In the genomic region with DNA sequence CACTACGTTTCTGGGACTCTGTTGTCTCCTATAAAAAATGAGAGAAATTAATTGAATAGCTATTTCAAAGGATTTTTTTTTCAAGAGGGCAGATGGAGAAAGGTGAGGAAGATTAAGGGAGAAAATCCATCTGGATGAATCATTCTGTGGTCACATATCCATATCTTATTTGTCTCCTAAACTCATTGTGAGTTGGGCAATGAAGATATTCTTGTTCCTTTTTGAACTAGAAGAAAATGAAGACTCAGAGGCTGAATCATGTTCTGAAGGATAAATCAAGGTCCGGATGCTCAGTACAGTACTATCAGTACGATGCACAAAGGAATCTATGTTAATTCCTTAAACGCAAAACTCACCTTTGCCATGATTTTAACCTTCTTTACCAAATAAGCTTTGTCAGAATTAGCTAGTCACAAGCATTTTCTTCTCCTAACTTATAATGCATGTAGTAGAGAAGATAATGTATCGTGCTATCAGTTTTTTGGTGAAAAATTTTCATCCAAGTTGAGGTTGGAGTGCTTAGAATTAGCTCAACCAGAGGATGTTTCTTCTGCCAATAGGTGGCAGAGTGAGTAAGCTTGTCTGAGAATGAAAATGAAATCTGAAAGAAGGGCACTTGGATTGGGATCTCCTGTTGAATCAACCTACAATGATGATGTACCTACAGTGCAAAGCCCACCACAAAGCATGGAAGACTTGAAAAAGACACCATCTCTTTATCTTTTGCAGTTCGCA, we compare ENCODE assay signal across 8 cellular contexts.
A peak's percentile ranks its signal among the peaks of the same experiment; 100 is the strongest.
DNase-seq lines count a peak whose midpoint lies in the region; ATAC-seq, FAIRE-seq and TF ChIP-seq lines count a peak whose summit lies in the region.

No MANE protein-coding gene starts in this region.

- H3K4me3 ChIP-seq in OCI-LY1 (ENCODE audit: low read depth, low read length, poor library complexity, severe bottlenecking) (no peak overlapping the region), fibroblast of the aortic adventitia (ENCODE audit: low read depth, low read length) (no peak overlapping the region), testis (no peak overlapping the region)

- H3K79me2 ChIP-seq in OCI-LY1 (ENCODE audit: insufficient read depth, low read length), result no peaks in the 10 kb centered on the region

- H3K9me2 ChIP-seq in OCI-LY1 (ENCODE audit: low read depth, low read length), result no peaks in the 10 kb centered on the region

- no peaks in the 10 kb centered on the region for H3F3A ChIP-seq in OCI-LY1 (ENCODE audit: insufficient read depth, low read length)

- intact Hi-C loops in testis (cut with DNase I; ENCODE audit: low total_unique reads), result no loop called here

- H3K9me3 ChIP-seq in OCI-LY1 (ENCODE audit: low read length) (no peaks in the 10 kb centered on the region), testis (no peaks in the 10 kb centered on the region)

- FAIRE-seq in GM19239 (lab: Jason Lieb, UNC), result no peak

- H3K4me1 ChIP-seq in OCI-LY1 (ENCODE audit: insufficient read depth, low read length, severe bottlenecking) (no peaks in the 10 kb centered on the region), testis (no peaks in the 10 kb centered on the region)

- H2AFZ ChIP-seq in OCI-LY1 (ENCODE audit: low read length), result no peak overlapping the region

- TF ChIP-seq CTCF in GM20000 (IDR thresholded peaks at IDR 0.05; ENCODE audit: extremely low read depth, missing control alignments) (peak; percentile 44), OCI-LY1 (IDR thresholded peaks at IDR 0.05; ENCODE audit: low read length) (peak; percentile 25; the same call in 1 of the 2 replicates), fibroblast of the aortic adventitia (IDR thresholded peaks at IDR 0.05; ENCODE audit: insufficient read depth, low read length) (peak; percentile 71), testis (IDR thresholded peaks at IDR 0.05) (peak in 1 of 3 experiments; percentile 32)

- no peak overlapping the region for H3K4me2 ChIP-seq in OCI-LY1 (ENCODE audit: low read length)

- H3K36me3 ChIP-seq in OCI-LY1 (ENCODE audit: insufficient read depth, low read length) (no peaks in the 10 kb centered on the region), testis (ENCODE audit: low read depth, missing control alignments) (no peaks in the 10 kb centered on the region)

- DNase-seq in A172 (ENCODE audit: low spot score) (peak; percentile 71), GM20000 (ENCODE audit: low spot score) (no peak), fibroblast of the aortic adventitia (ENCODE audit: low read depth) (peak; percentile 69), GM19239 (ENCODE audit: insufficient read length, low spot score) (no peak), testis (no peak)

- no peak overlapping the region for H3K9ac ChIP-seq in OCI-LY1 (ENCODE audit: low read length)

- H3K27ac ChIP-seq in OCI-LY1 (ENCODE audit: low read depth, low read length, poor library complexity, severe bottlenecking) (no peak overlapping the region), testis (no peak overlapping the region)

- TF ChIP-seq POLR2A in testis (IDR thresholded peaks at IDR 0.05), result no peak

- H3K27me3 ChIP-seq in OCI-LY1 (ENCODE audit: insufficient read depth, low read length) (no peaks in the 10 kb centered on the region), testis (no peaks in the 10 kb centered on the region)

- WGBS in testis, 2 donors, result 65 to 84% methylated on average over 6 of the region's 6 CpGs

- ATAC-seq in HG03159 (IDR thresholded peaks at IDR 0.05; ENCODE audit: unreplicated experiment), result no peak
- no peak for ATAC-seq in GM21576 (IDR thresholded peaks at IDR 0.05; ENCODE audit: unreplicated experiment)

- no peaks in the 10 kb centered on the region for H4K20me1 ChIP-seq in OCI-LY1 (ENCODE audit: insufficient read depth, low read length)

Comparison
In these comparisons a context has a peak if more than half of its experiments do, and no peak if none do; other contexts are left out.
1. DNase-seq: peak in A172 (single experiment) and fibroblast of the aortic adventitia (single experiment); none in GM20000 (single experiment), GM19239 (single experiment) and testis (single experiment).